9 cellular contexts compared by ENCODE assay signal in genomic region chr4:1072830-1073446, GRCh38. TPM values are rescaled to one million over a fixed set of nuclear protein-coding genes. Genes with fewer than 3 reads are reported as not detected.
DNase-seq lines count a peak whose midpoint lies in the region; ATAC-seq lines count a peak whose summit lies in the region.
"Had no signal": no experiment of that assay in that cellular context is flagged by ENCODE, and none has a peak within 500 bp of the region (broad histone marks: within the 10 kb centered on the region; RNA-seq: fewer than 3 reads in every experiment).

No MANE protein-coding gene starts in this region.

- H3K56ac ChIP-seq in mesendoderm (ENCODE audit: low read length), result no peak overlapping the region

- no peak overlapping the region for H2AK5ac ChIP-seq in mesendoderm (ENCODE audit: low read length)

- H3K4me3 Mint-ChIP-seq in activated CD4-positive, alpha-beta memory T cell treated with anti-CD3 and anti-CD28 coated beads, Interleukin-2, amount 10 ng/mL, durations not matched to agents 7 days and 5 days, result no peak overlapping the region
- H3K4me3 Mint-ChIP-seq in effector memory CD8-positive, alpha-beta T cell, result no peak overlapping the region

- H3K79me2 ChIP-seq in mesendoderm (ENCODE audit: control insufficient read depth, insufficient read depth, low read length), result no peaks in the 10 kb centered on the region

- no peak overlapping the region for H3K27ac ChIP-seq in mesendoderm (ENCODE audit: low read depth, low read length)
- H3K27ac ChIP-seq: epithelial cell of prostate had no signal

- no peak overlapping the region for H3K4me2 ChIP-seq in mesendoderm (ENCODE audit: low read length)

- H3K9me3 Mint-ChIP-seq in activated CD4-positive, alpha-beta memory T cell treated with anti-CD3 and anti-CD28 coated beads, Interleukin-2, amount 10 ng/mL, durations not matched to agents 7 days and 5 days, result no peaks in the 10 kb centered on the region
- H3K9me3 Mint-ChIP-seq in effector memory CD8-positive, alpha-beta T cell, result no peaks in the 10 kb centered on the region

- no peak overlapping the region for H2BK5ac ChIP-seq in mesendoderm (ENCODE audit: low read length)

- H4K8ac ChIP-seq in mesendoderm (ENCODE audit: low read depth, low read length), result no peak overlapping the region

- no CpG with 5 or more reads among the region's 11 CpGs for WGBS in mesendoderm (ENCODE audit: extremely low coverage, insufficient coverage, low lambda C conversion rate)

- no peak overlapping the region for H3K18ac ChIP-seq in mesendoderm (ENCODE audit: low read length)

- no peaks in the 10 kb centered on the region for H3K27me3 ChIP-seq in mesendoderm (ENCODE audit: insufficient read depth, low read length, poor library complexity)

- POLR2A ChIA-PET in activated CD4-positive, alpha-beta memory T cell treated with anti-CD3 and anti-CD28 coated beads, Interleukin-2, amount 10 ng/mL, durations not matched to agents 7 days and 5 days (lab: Charles Lee), result interaction anchor here (0.6 kb wide), 1 partner anchor 254 kb away, joined by 4 read pairs; no protein-coding TSS in a partner anchor

- no peak overlapping the region for H2BK120ac ChIP-seq in mesendoderm (ENCODE audit: low read depth, low read length)

- no peaks in the 10 kb centered on the region for H3K36me3 Mint-ChIP-seq in activated CD4-positive, alpha-beta memory T cell treated with anti-CD3 and anti-CD28 coated beads, Interleukin-2, amount 10 ng/mL, durations not matched to agents 7 days and 5 days (ENCODE audit: low read depth)
- no peaks in the 10 kb centered on the region for H3K36me3 Mint-ChIP-seq in effector memory CD8-positive, alpha-beta T cell (ENCODE audit: insufficient read depth)

- H3K27ac Mint-ChIP-seq in activated CD4-positive, alpha-beta memory T cell treated with anti-CD3 and anti-CD28 coated beads, Interleukin-2, amount 10 ng/mL, durations not matched to agents 7 days and 5 days, result no peak overlapping the region
- H3K27ac Mint-ChIP-seq in effector memory CD8-positive, alpha-beta T cell, result no peak overlapping the region

- peak; percentile 98 for ATAC-seq in effector memory CD8-positive, alpha-beta T cell (replicated peaks)

- H3K23ac ChIP-seq in mesendoderm (ENCODE audit: low read length), result no peak overlapping the region

- H4K5ac ChIP-seq in mesendoderm (ENCODE audit: low read length), result no peak overlapping the region

- H3K4me3 ChIP-seq in mesendoderm (ENCODE audit: low read length), result no peak overlapping the region

- H3K36me3 ChIP-seq in mesendoderm (ENCODE audit: control insufficient read depth, insufficient read depth, low read length), result no peaks in the 10 kb centered on the region

- CTCF ChIA-PET in activated CD4-positive, alpha-beta memory T cell treated with anti-CD3 and anti-CD28 coated beads, Interleukin-2, amount 10 ng/mL, durations not matched to agents 7 days and 5 days (lab: Charles Lee), result interaction anchor here (1.3 kb wide), 1 partner anchor 280 kb away, joined by 3 read pairs; no protein-coding TSS in a partner anchor

- no peaks in the 10 kb centered on the region for H3K79me1 ChIP-seq in mesendoderm (ENCODE audit: low read length)

- H3K4ac ChIP-seq in mesendoderm (ENCODE audit: low read depth, low read length), result no peak overlapping the region

- no peak overlapping the region for H3K9ac ChIP-seq in mesendoderm (ENCODE audit: low read length)

- H3K4me1 ChIP-seq in mesendoderm (ENCODE audit: control insufficient read depth, low read depth, low read length), result no peaks in the 10 kb centered on the region

- peaks cover 24% of the 10 kb centered on the region for H3K27me3 Mint-ChIP-seq in activated CD4-positive, alpha-beta memory T cell treated with anti-CD3 and anti-CD28 coated beads, Interleukin-2, amount 10 ng/mL, durations not matched to agents 7 days and 5 days
- H3K27me3 Mint-ChIP-seq in effector memory CD8-positive, alpha-beta T cell, result peaks cover 29 to 52% of the 10 kb centered on the region in 2 donors

- H2BK15ac ChIP-seq in mesendoderm (replicated peaks; ENCODE audit: low read depth), result no peak overlapping the region

- H3K4me1 Mint-ChIP-seq in activated CD4-positive, alpha-beta memory T cell treated with anti-CD3 and anti-CD28 coated beads, Interleukin-2, amount 10 ng/mL, durations not matched to agents 7 days and 5 days, result peaks cover 3% of the 10 kb centered on the region
- peaks cover 4 to 5% of the 10 kb centered on the region in 2 donors for H3K4me1 Mint-ChIP-seq in effector memory CD8-positive, alpha-beta T cell (ENCODE audit: low read depth in 2 of 2)

- peak; percentile 35 to 39 for DNase-seq in activated CD4-positive, alpha-beta T cell treated with anti-CD3 and anti-CD28 coated beads for 24 hours (ENCODE audit: low read depth in 2 of 2)
- DNase-seq in activated CD4-positive, alpha-beta T cell treated with anti-CD3 and anti-CD28 coated beads for 1 hour, result no peak
- peak; percentile 69 for DNase-seq in NCI-H460 (ENCODE audit: extremely low read depth, low read depth)
- peak; percentile 52 for DNase-seq in activated CD4-positive, alpha-beta memory T cell treated with anti-CD3 and anti-CD28 coated beads, Interleukin-2, amount 10 ng/mL, durations not matched to agents 7 days and 5 days
- peak; percentile 42 to 60 (median 43) for DNase-seq in effector memory CD8-positive, alpha-beta T cell
- DNase-seq in mesendoderm, result peak; percentile 57
- DNase-seq in stimulated activated naive CD4-positive, alpha-beta T cell treated with Interleukin-2 at 50 U/mL for 16 hours (lab: John Stamatoyannopoulos, UW), result peak; percentile 27
- no peak for DNase-seq in NCI-H446 treated with DMSO at 0.1 percent for 48 hours (lab: John Stamatoyannopoulos, UW)

RNA-seq across cellular contexts. Expression of gene RNF212, which starts 40.4 kb away (rescaled TPM):
- total RNA-seq in NCI-H460 (2014; rRNA removed; shearing (Covaris generic)), result 9.9 and 13.3 TPM in 2 replicates
- polyA plus RNA-seq in NCI-H460 (2014; cell fraction: nucleus; rRNA removed), result 2.4 and 16.1 TPM in 2 replicates
- 1 to 10 TPM in 1 of 2 experiments, under 1 TPM in 1; 0.88 to 1.0 TPM for total RNA-seq in activated CD4-positive, alpha-beta memory T cell treated with anti-CD3 and anti-CD28 coated beads, Interleukin-2, amount 10 ng/mL, durations not matched to agents 7 days and 5 days
- polyA plus RNA-seq in mesendoderm (2013, experiment 1 of 2), result 1.7 TPM
- polyA plus RNA-seq in mesendoderm (2013, experiment 2 of 2), result 2.1 TPM

Comparison
In these comparisons a context has a peak if more than half of its experiments do, and no peak if none do; other contexts are left out.
1. DNase-seq: peak in activated CD4-positive, alpha-beta T cell treated with anti-CD3 and anti-CD28 coated beads for 24 hours (2 of 2), NCI-H460 (single experiment), activated CD4-positive, alpha-beta memory T cell treated with anti-CD3 and anti-CD28 coated beads, Interleukin-2, amount 10 ng/mL, durations not matched to agents 7 days and 5 days (single experiment), effector memory CD8-positive, alpha-beta T cell (3 of 3), mesendoderm (single experiment) and stimulated activated naive CD4-positive, alpha-beta T cell treated with Interleukin-2 at 50 U/mL for 16 hours (single experiment); none in activated CD4-positive, alpha-beta T cell treated with anti-CD3 and anti-CD28 coated beads for 1 hour (single experiment) and NCI-H446 treated with DMSO at 0.1 percent for 48 hours (single experiment).